8 cellular contexts compared by ENCODE assay signal in the genomic region with DNA sequence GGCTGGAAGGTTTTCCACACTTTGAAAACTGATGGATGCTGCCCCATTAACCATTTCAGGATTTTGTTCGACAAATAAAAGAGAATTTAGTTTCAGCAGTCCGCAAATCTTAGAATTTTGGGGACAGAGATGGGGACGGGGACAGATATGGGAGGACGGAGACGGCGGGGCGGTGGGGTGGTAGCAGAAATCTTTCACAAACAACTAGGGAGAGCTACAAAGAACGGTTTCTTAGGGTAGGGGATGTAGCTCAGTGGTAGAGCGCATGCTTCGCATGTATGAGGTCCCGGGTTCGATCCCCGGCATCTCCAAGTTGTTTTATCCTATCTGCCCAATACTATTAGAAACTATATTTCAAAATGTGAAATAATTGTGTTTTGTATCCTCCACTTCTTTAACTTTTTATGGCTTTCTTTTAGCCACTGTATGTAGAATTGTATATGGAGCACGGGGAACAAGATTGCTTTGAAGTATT. TPM values are rescaled to one million over a fixed set of nuclear protein-coding genes. Genes with fewer than 3 reads are reported as not detected.
DNase-seq lines count a peak whose midpoint lies in the region; ATAC-seq and TF ChIP-seq lines count a peak whose summit lies in the region.

No MANE protein-coding gene starts in this region.

- peaks cover 50% of the 10 kb centered on the region for H3F3A ChIP-seq in SK-N-SH (replicated peaks; ENCODE audit: insufficient read depth)

- DNase-seq in Calu3 (peak; percentile 84), NB4 (ENCODE audit: low read depth) (peak; percentile 78), SK-N-SH (peak; percentile 74), left ventricle myocardium inferior (peak; percentile 56), posterior vena cava (ENCODE audit: low spot score) (peak; percentile 89), upper lobe of right lung (peak; percentile 73)
- peak; percentile 71 for DNase-seq in activated naive CD8-positive, alpha-beta T cell treated with anti-CD3 and anti-CD28 coated beads for 36 hours

- H3K27me3 Mint-ChIP-seq in Calu3 (ENCODE audit: unreplicated experiment), result no peaks in the 10 kb centered on the region
- H3K27me3 Mint-ChIP-seq in activated naive CD8-positive, alpha-beta T cell treated with anti-CD3 and anti-CD28 coated beads for 36 hours, result peaks cover 3% of the 10 kb centered on the region

- H3K4me1 ChIP-seq in SK-N-SH (ENCODE audit: control insufficient read depth in 1 of 2, insufficient read depth in 2 of 2, low read depth in 1 of 2, low read length in 1 of 2), result peaks cover 0 to 3% of the 10 kb centered on the region in 2 experiments; a peak in 2 of 4 replicates
- H3K4me1 ChIP-seq in left ventricle myocardium inferior, result peaks cover 38% of the 10 kb centered on the region
- peaks cover 7% of the 10 kb centered on the region for H3K4me1 ChIP-seq in upper lobe of right lung

- H3K36me3 ChIP-seq in SK-N-SH (replicated peaks in 1 of 2; ENCODE audit: control insufficient read depth in 1 of 2, insufficient read depth in 2 of 2, low read length in 1 of 2), result no peaks in the 10 kb centered on the region
- no peaks in the 10 kb centered on the region for H3K36me3 ChIP-seq in left ventricle myocardium inferior
- H3K36me3 ChIP-seq in upper lobe of right lung, result no peaks in the 10 kb centered on the region

- peaks cover 23% of the 10 kb centered on the region for H3K36me3 Mint-ChIP-seq in Calu3 (ENCODE audit: insufficient read depth, unreplicated experiment)
- no peaks in the 10 kb centered on the region for H3K36me3 Mint-ChIP-seq in activated naive CD8-positive, alpha-beta T cell treated with anti-CD3 and anti-CD28 coated beads for 36 hours

- no TSS peak for BruUV-seq in Calu3 (replicated peaks; lab: Mats Ljungman, UMichigan)

- no peak overlapping the region for H3K27ac Mint-ChIP-seq in Calu3 (ENCODE audit: unreplicated experiment)
- H3K27ac Mint-ChIP-seq in activated naive CD8-positive, alpha-beta T cell treated with anti-CD3 and anti-CD28 coated beads for 36 hours, result no peak overlapping the region

- H3K27ac ChIP-seq in SK-N-SH (ENCODE audit: low read depth in 2 of 2, low read length in 1 of 2), result peak overlapping the region; percentile 83
- peak overlapping the region; percentile 86 for H3K27ac ChIP-seq in left ventricle myocardium inferior (replicated peaks)
- H3K27ac ChIP-seq in upper lobe of right lung, result peak overlapping the region; percentile 70

- H3K27me3 ChIP-seq in SK-N-SH (ENCODE audit: insufficient read depth) (no peaks in the 10 kb centered on the region), left ventricle myocardium inferior (ENCODE audit: low read depth) (no peaks in the 10 kb centered on the region), upper lobe of right lung (no peaks in the 10 kb centered on the region)

- peak overlapping the region; percentile 80 for H3K4me2 ChIP-seq in SK-N-SH

- no peaks in the 10 kb centered on the region for H3K9me3 Mint-ChIP-seq in Calu3 (ENCODE audit: low read depth, unreplicated experiment)
- peaks cover 1% of the 10 kb centered on the region for H3K9me3 Mint-ChIP-seq in activated naive CD8-positive, alpha-beta T cell treated with anti-CD3 and anti-CD28 coated beads for 36 hours

- CTCF ChIA-PET in Calu3 (lab: Charles Lee), result interaction anchor here (0.6 to 2.3 kb wide), 5 partner anchors 15 to 231 kb away, joined by 3 to 10 read pairs (median 6); partner anchors contain the start of genes ABT1 and HMGN4
- CTCF ChIA-PET in SK-N-SH (lab: Yijun Ruan, JAX), result interaction anchor here (1.7 to 4.6 kb wide), 4 partner anchors 19 to 222 kb away, joined by 3 to 24 read pairs (median 6); no protein-coding TSS in a partner anchor

- H3K4me3 Mint-ChIP-seq in Calu3 (ENCODE audit: low read depth, unreplicated experiment), result no peak overlapping the region
- no peak overlapping the region for H3K4me3 Mint-ChIP-seq in activated naive CD8-positive, alpha-beta T cell treated with anti-CD3 and anti-CD28 coated beads for 36 hours

- POLR2A ChIA-PET in SK-N-SH (lab: Yijun Ruan, JAX), result interaction anchor here (1.1 to 2.1 kb wide), 2 partner anchors 15 to 328 kb away, joined by 3 to 7 read pairs; partner anchors contain the start of gene HMGN4

- no peak for TF ChIP-seq RAD21 in SK-N-SH (IDR thresholded peaks at IDR 0.05; ENCODE audit: low read length)

- intact Hi-C loops in Calu3 (cut with micrococcal nuclease; ENCODE audit: unreplicated experiment) (loop anchor here (1.0 kb wide), 1 partner anchor 16 kb away; no protein-coding TSS in a partner anchor), left ventricle myocardium inferior (cut with micrococcal nuclease) (no loop called here), posterior vena cava (cut with DNase I) (no loop called here), upper lobe of right lung (cut with DNase I) (no loop called here)

- peaks cover 33% of the 10 kb centered on the region for H3K4me1 Mint-ChIP-seq in Calu3 (ENCODE audit: low read depth, unreplicated experiment)
- peaks cover 33% of the 10 kb centered on the region for H3K4me1 Mint-ChIP-seq in activated naive CD8-positive, alpha-beta T cell treated with anti-CD3 and anti-CD28 coated beads for 36 hours

- H3K9me3 ChIP-seq in SK-N-SH (no peaks in the 10 kb centered on the region), left ventricle myocardium inferior (replicated peaks) (no peaks in the 10 kb centered on the region), upper lobe of right lung (no peaks in the 10 kb centered on the region)

- TF ChIP-seq POLR2A in NB4 (IDR thresholded peaks at IDR 0.05; ENCODE audit: extremely low read depth, insufficient read length), result no peak

- WGBS in SK-N-SH (ENCODE audit: low lambda C conversion rate), result under 1% methylated on average over 14 of the region's 14 CpGs

- TF ChIP-seq CTCF in Calu3 (IDR thresholded peaks at IDR 0.05; ENCODE audit: unreplicated experiment) (no peak), NB4 (IDR thresholded peaks at IDR 0.05; ENCODE audit: low read depth, low read length) (no peak), SK-N-SH (IDR thresholded peaks at IDR 0.05) (no peak), left ventricle myocardium inferior (IDR thresholded peaks at IDR 0.05; ENCODE audit: borderline replicate concordance) (no peak), upper lobe of right lung (IDR thresholded peaks at IDR 0.05) (no peak)

- peak; percentile 43 for ATAC-seq in GM21825 (IDR thresholded peaks at IDR 0.05; ENCODE audit: unreplicated experiment)
- ATAC-seq in upper lobe of right lung, result peak; percentile 79

- no peaks in the 10 kb centered on the region for H3K9me2 ChIP-seq in SK-N-SH

- H3K79me2 ChIP-seq in SK-N-SH (ENCODE audit: insufficient read depth), result no peaks in the 10 kb centered on the region

- H4K20me1 ChIP-seq in SK-N-SH (ENCODE audit: insufficient read depth), result no peaks in the 10 kb centered on the region

- H3K4me3 ChIP-seq in NB4 (ENCODE audit: low read depth, low read length) (peak overlapping the region; percentile 88), SK-N-SH (ENCODE audit: low read depth in 2 of 2, low read length in 1 of 2) (peak overlapping the region; percentile 68 to 84), left ventricle myocardium inferior (peak overlapping the region; percentile 72), upper lobe of right lung (peak overlapping the region; percentile 63)

- peak overlapping the region; percentile 64 for H3K9ac ChIP-seq in SK-N-SH

- peak overlapping the region; percentile 58 for H2AFZ ChIP-seq in SK-N-SH (ENCODE audit: low read depth)

- no peak for TF ChIP-seq EP300 in SK-N-SH (IDR thresholded peaks at IDR 0.05; ENCODE audit: borderline replicate concordance in 1 of 2, low read depth in 1 of 2, low read length in 1 of 2)

TF ChIP-seq in SK-N-SH, 30 proteins besides CTCF, POLR2A, EP300 and RAD21 (continues in another document):
- TF ChIP-seq YY1 (IDR thresholded peaks at IDR 0.05; ENCODE audit: low read depth) (peak; percentile 39; the same call in 1 of the 2 replicates), TEAD4 (IDR thresholded peaks at IDR 0.05; ENCODE audit: borderline replicate concordance, insufficient read depth) (peak; percentile 75; the same call in 1 of the 2 replicates), POLR2AphosphoS5 (IDR thresholded peaks at IDR 0.05; ENCODE audit: low read depth, low read length) (no peak), FOSL2 (IDR thresholded peaks at IDR 0.05; ENCODE audit: borderline replicate concordance, low read depth) (peak; percentile 44; the same call in 1 of the 2 replicates), JUND (IDR thresholded peaks at IDR 0.05) (no peak), SIN3A (IDR thresholded peaks at IDR 0.05; ENCODE audit: borderline replicate concordance, low read depth, low read length) (no peak), MXI1 (IDR thresholded peaks at IDR 0.05; ENCODE audit: low read depth, low read length) (no peak; the same call in 1 of the 2 replicates), NRF1 (IDR thresholded peaks at IDR 0.05; ENCODE audit: low read depth, low read length) (no peak), RXRA (IDR thresholded peaks at IDR 0.05; ENCODE audit: borderline replicate concordance, low read depth) (no peak), RCOR1 (IDR thresholded peaks at IDR 0.05; ENCODE audit: low read length) (peak; percentile 34; the same call in 1 of the 2 replicates)

RNA-seq across cellular contexts. Expression of gene HMGN4, which starts 15.1 kb away (rescaled TPM):
- total RNA-seq in Calu3 (2022), result 49.7 and 60.0 TPM in 2 replicates
- polyA plus RNA-seq in SK-N-SH (2012; rRNA removed), result 76.3 and 79.7 TPM in 2 replicates
- 98.3 and 103 TPM in 2 replicates for polyA plus RNA-seq in SK-N-SH (2012; cell fraction: cytosol; rRNA removed)
- 27.6 and 48.3 TPM in 2 replicates for polyA plus RNA-seq in SK-N-SH (2012; cell fraction: nucleus; rRNA removed)
- 10 to 100 TPM; 89.2 to 90.1 TPM for total RNA-seq in activated naive CD8-positive, alpha-beta T cell treated with anti-CD3 and anti-CD28 coated beads for 36 hours
- total RNA-seq in left ventricle myocardium inferior, result 29.7 TPM
- 10 to 100 TPM; 54.2 to 62.0 TPM for total RNA-seq in posterior vena cava
- 45.8 TPM for total RNA-seq in upper lobe of right lung

RNA-seq across cellular contexts. Expression of gene ABT1, which starts 43.5 kb away (rescaled TPM):
- total RNA-seq in Calu3 (2022) (18.8 and 20.9 TPM in 2 replicates), left ventricle myocardium inferior (8.3 TPM), posterior vena cava (10 to 100 TPM; 10.3 to 11.5 TPM), upper lobe of right lung (14.4 TPM)
- polyA plus RNA-seq in SK-N-SH (2012; rRNA removed), result 15.4 and 18.4 TPM in 2 replicates
- polyA plus RNA-seq in SK-N-SH (2012; cell fraction: cytosol; rRNA removed), result 10.1 and 15.2 TPM in 2 replicates
- 9.9 and 12.9 TPM in 2 replicates for polyA plus RNA-seq in SK-N-SH (2012; cell fraction: nucleus; rRNA removed)
- total RNA-seq in activated naive CD8-positive, alpha-beta T cell treated with anti-CD3 and anti-CD28 coated beads for 36 hours, result 10 to 100 TPM; 44.5 to 45.8 TPM

RNA-seq across cellular contexts. Expression of gene BTN1A1, which starts 53.2 kb away (rescaled TPM):
- not detected in 2 replicates for total RNA-seq in Calu3 (2022)
- not detected in 2 replicates for polyA plus RNA-seq in SK-N-SH (2012; rRNA removed)
- polyA plus RNA-seq in SK-N-SH (2012; cell fraction: cytosol; rRNA removed), result 0.01 TPM in 1 of 2 replicates, not detected in the other
- polyA plus RNA-seq in SK-N-SH (2012; cell fraction: nucleus; rRNA removed), result not detected in 2 replicates
- total RNA-seq in activated naive CD8-positive, alpha-beta T cell treated with anti-CD3 and anti-CD28 coated beads for 36 hours, result under 1 TPM; 0.14 to 0.16 TPM
- not detected for total RNA-seq in left ventricle myocardium inferior
- total RNA-seq in posterior vena cava, result not detected
- total RNA-seq in upper lobe of right lung, result not detected

Comparison
In these comparisons a context has a peak if more than half of its experiments do, and no peak if none do; other contexts are left out.
1. Peak in every context shown above with its lines: DNase-seq, ATAC-seq, H3K4me3 ChIP-seq and H3K27ac ChIP-seq.